Comparison of ENCODE assay signal across 8 cellular contexts in genomic region chr6:124964084-124964763, GRCh38. TPM values are rescaled to one million over a fixed set of nuclear protein-coding genes. Genes with fewer than 3 reads are reported as not detected.
DNase-seq lines count a peak whose midpoint lies in the region; ATAC-seq and TF ChIP-seq lines count a peak whose summit lies in the region.

No MANE protein-coding gene starts in this region.

- H2BK120ac ChIP-seq in H9 (ENCODE audit: low read depth, low read length, poor library complexity, severe bottlenecking) = no peak overlapping the region

- no peaks in the 10 kb centered on the region for H3K79me1 ChIP-seq in H9 (ENCODE audit: insufficient read depth, low read depth, low read length, poor library complexity, severe bottlenecking)

- H3K9ac ChIP-seq in H9 (ENCODE audit: extremely low read depth, insufficient read length, low read length) = peak overlapping the region; percentile 24
- H3K9ac ChIP-seq in iPS-18a (ENCODE audit: low read length) = peak overlapping the region; percentile 42
- no peak overlapping the region for H3K9ac ChIP-seq in MM.1S (ENCODE audit: low read length)

- H3K27me3 ChIP-seq in H9 (ENCODE audit: insufficient read depth, low read length) (no peaks in the 10 kb centered on the region), adrenal gland (no peaks in the 10 kb centered on the region), iPS-18a (ENCODE audit: control insufficient read depth, insufficient read depth, low read length) (peaks cover 33% of the 10 kb centered on the region), MM.1S (replicated peaks; ENCODE audit: insufficient read depth, low read length) (no peaks in the 10 kb centered on the region)

- H2AFZ ChIP-seq in H9 (ENCODE audit: low read length) (no peak overlapping the region), MM.1S (ENCODE audit: low read length) (no peak overlapping the region)

- H2BK20ac ChIP-seq in H9 (ENCODE audit: low read depth, low read length, poor library complexity, severe bottlenecking) = no peak overlapping the region

- no peak overlapping the region; a peak in 1 of 7 replicates for H3K27ac Mint-ChIP-seq in H9

- H4K91ac ChIP-seq in H9 (ENCODE audit: insufficient read length, low read depth, low read length) = no peak overlapping the region

- H3K9me3 Mint-ChIP-seq in H9 = no peaks in the 10 kb centered on the region; a peak in 2 of 5 replicates

- no peak overlapping the region for H3K18ac ChIP-seq in H9 (ENCODE audit: insufficient read length, low read depth, low read length)

- peaks cover 25 to 34% of the 10 kb centered on the region in 2 experiments for H3K4me1 Mint-ChIP-seq in H9

- H3K4me3 ChIP-seq in adrenal gland = peak overlapping the region in 2 of 4 donors; percentile 48 to 96
- H3K4me3 ChIP-seq in iPS-18a (ENCODE audit: low read length) = peak overlapping the region; percentile 77
- H3K4me3 ChIP-seq in retinal pigment epithelial cell (ENCODE audit: low read length) = peak overlapping the region; percentile 91
- no peak overlapping the region for H3K4me3 ChIP-seq in MM.1S (ENCODE audit: low read length)

- H3K23me2 ChIP-seq in H9 (ENCODE audit: insufficient read length, low read depth, low read length, poor library complexity, severe bottlenecking) = peaks cover 9% of the 10 kb centered on the region

- TF ChIP-seq POLR2A in adrenal gland (IDR thresholded peaks at IDR 0.05) = peak; percentile 43 to 75

- no peak overlapping the region for H3K4ac ChIP-seq in H9 (ENCODE audit: low read depth, low read length)

- peak overlapping the region; percentile 59 for H3K4me2 ChIP-seq in H9 (ENCODE audit: insufficient read depth, insufficient read length, low read length)
- no peak overlapping the region for H3K4me2 ChIP-seq in MM.1S (ENCODE audit: low read depth, low read length)

- no peak overlapping the region for H2BK15ac ChIP-seq in H9 (ENCODE audit: low read depth, low read length)

- no peak overlapping the region for H2BK5ac ChIP-seq in H9 (ENCODE audit: insufficient read length, low read length)

- intact Hi-C loops in adrenal gland (cut with DNase I) = loop anchor here in 1 of 2 donors (10.0 kb wide), 1 partner anchor 151 kb away; no protein-coding TSS in a partner anchor

- H3K4me3 Mint-ChIP-seq in H9 = peak overlapping the region; percentile 86 to 88

- H3K4me1 ChIP-seq in H9 (ENCODE audit: insufficient read depth, low read length) = peaks cover 3% of the 10 kb centered on the region; the same call in 1 of the 2 replicates
- peaks cover 16 to 38% of the 10 kb centered on the region in 2 donors for H3K4me1 ChIP-seq in adrenal gland (replicated peaks in 1 of 2)
- peaks cover 5% of the 10 kb centered on the region for H3K4me1 ChIP-seq in iPS-18a (ENCODE audit: control insufficient read depth, low read depth, low read length)
- no peaks in the 10 kb centered on the region for H3K4me1 ChIP-seq in MM.1S (ENCODE audit: low read length)

- H3K27me3 Mint-ChIP-seq in H9 (ENCODE audit: low read depth) = peaks cover 21% of the 10 kb centered on the region

- no peak overlapping the region for H3K14ac ChIP-seq in H9 (ENCODE audit: insufficient read depth, low read length)

- H4K20me1 ChIP-seq in H9 (ENCODE audit: control insufficient read depth, insufficient read depth, insufficient read length) (no peaks in the 10 kb centered on the region), MM.1S (ENCODE audit: insufficient read depth, low read length) (no peaks in the 10 kb centered on the region)

- H3K27ac ChIP-seq in H9 (ENCODE audit: insufficient read length, low read depth, low read length) (no peak overlapping the region), adrenal gland (peak overlapping the region; percentile 56 to 96 (median 92)), iPS-18a (ENCODE audit: low read length) (no peak overlapping the region), MM.1S (ENCODE audit: low read length) (no peak overlapping the region)

- H3K9me3 ChIP-seq in H9 (ENCODE audit: control insufficient read depth, low read depth, low read length) = no peaks in the 10 kb centered on the region
- no peaks in the 10 kb centered on the region for H3K9me3 ChIP-seq in adrenal gland (replicated peaks in 1 of 3)
- H3K9me3 ChIP-seq in iPS-18a (ENCODE audit: control insufficient read depth, low read depth, low read length) = no peaks in the 10 kb centered on the region
- no peaks in the 10 kb centered on the region for H3K9me3 ChIP-seq in MM.1S (replicated peaks; ENCODE audit: insufficient read depth, low read length)

- no peak overlapping the region for H4K5ac ChIP-seq in H9 (ENCODE audit: insufficient read length, low read depth, low read length)

- peaks cover 0 to 5% (median 3%) of the 10 kb centered on the region in 3 experiments; a peak in 4 of 7 replicates for H3K36me3 Mint-ChIP-seq in H9 (ENCODE audit: insufficient read depth in 1 of 3, low read depth in 3 of 3)

- no peak for ATAC-seq in GM19395 (IDR thresholded peaks at IDR 0.05; ENCODE audit: unreplicated experiment)
- no peak for ATAC-seq in HG03025 (IDR thresholded peaks at IDR 0.05; ENCODE audit: low FRiP score, unreplicated experiment)

- WGBS in H9 (ENCODE audit: extremely low coverage, insufficient read length, low lambda C conversion rate) = no CpG with 5 or more reads among the region's 6 CpGs
- WGBS in adrenal gland, 4 donors = 6 to 13% (median 10%) methylated on average over 6 of the region's 6 CpGs

- DNase-seq in H9 = no peak
- peak; percentile 27 to 79 (median 72) for DNase-seq in adrenal gland
- no peak for DNase-seq in retinal pigment epithelial cell (ENCODE audit: low read depth)
- no peak for DNase-seq in NOMO-1 treated with DMSO at 0.1 percent for 48 hours (lab: John Stamatoyannopoulos, UW; ENCODE audit: unreplicated experiment)
- no peak for DNase-seq in MM.1S

- H3F3A ChIP-seq in MM.1S (ENCODE audit: insufficient read depth, low read length) = no peaks in the 10 kb centered on the region

- H3K79me2 ChIP-seq in H9 (ENCODE audit: insufficient read depth, low read length) = no peaks in the 10 kb centered on the region
- no peaks in the 10 kb centered on the region for H3K79me2 ChIP-seq in MM.1S (ENCODE audit: low read length)

- no peak overlapping the region for H2BK12ac ChIP-seq in H9 (ENCODE audit: insufficient read length, low read depth, low read length)

- H3K36me3 ChIP-seq in adrenal gland (replicated peaks in 1 of 2) (no peaks in the 10 kb centered on the region), iPS-18a (ENCODE audit: control insufficient read depth, low read depth, low read length) (no peaks in the 10 kb centered on the region), MM.1S (replicated peaks; ENCODE audit: insufficient read depth, low read length) (no peaks in the 10 kb centered on the region)

- no peak overlapping the region for H3T11ph ChIP-seq in H9 (ENCODE audit: low read length)

- TF ChIP-seq CTCF in H9 (conservative IDR thresholded peaks at IDR 0.05) = no peak
- no peak for TF ChIP-seq CTCF in adrenal gland (IDR thresholded peaks at IDR 0.05)
- no peak for TF ChIP-seq CTCF in retinal pigment epithelial cell (conservative IDR thresholded peaks at IDR 0.05; ENCODE audit: low read depth, low read length)
- TF ChIP-seq CTCF in MM.1S (IDR thresholded peaks at IDR 0.05; ENCODE audit: low read length) = no peak

- no peak overlapping the region for H2AK5ac ChIP-seq in H9 (ENCODE audit: insufficient read length, low read length)

- H3K23ac ChIP-seq in H9 (ENCODE audit: insufficient read length, low read depth, low read length) = no peak overlapping the region

- no peak overlapping the region for H4K8ac ChIP-seq in H9 (replicated peaks; ENCODE audit: insufficient read length, low read depth, low read length)

- H3K9me2 ChIP-seq in MM.1S (replicated peaks; ENCODE audit: insufficient read depth, low read length) = no peaks in the 10 kb centered on the region

- H3K56ac ChIP-seq in H9 (ENCODE audit: insufficient read length, low read depth, low read length) = no peak overlapping the region

RNA-seq across cellular contexts. Expression of gene RNF217, which starts 2.0 kb away (rescaled TPM):
- total RNA-seq in H9 (2021) (9.6 and 10.2 TPM in 2 replicates), adrenal gland (10 to 100 TPM in 6 of 8 donors, 1 to 10 TPM in 2; 7.1 to 23.0 (median 16.1) TPM)
- 1 to 10 TPM; 5.6 to 10.0 (median 7.1) TPM for polyA plus RNA-seq in adrenal gland

Comparison
In these comparisons a context has a peak if more than half of its experiments do, and no peak if none do; other contexts are left out.
1. DNase-seq: peak in adrenal gland (7 of 7); none in H9 (single experiment), retinal pigment epithelial cell (single experiment), NOMO-1 treated with DMSO at 0.1 percent for 48 hours (single experiment) and MM.1S (single experiment).
2. H3K27ac ChIP-seq: peak in adrenal gland (5 of 5); none in H9 (single experiment), iPS-18a (single experiment) and MM.1S (single experiment).